Comparison of ENCODE assay signal across 2 cellular contexts in genomic region chr15:63593705-63594671, GRCh38.
TF ChIP-seq lines count a peak whose summit lies in the region.

No MANE protein-coding gene starts in this region.

TF ChIP-seq in HEK293, 187 proteins besides CTCF, POLR2A, EP300 and RAD21:
- TF ChIP-seq PATZ1 (tag by site-specific recombination; IDR thresholded peaks at IDR 0.05) (no peak), ZNF600 (tag by site-specific recombination; IDR thresholded peaks at IDR 0.05) (0 out of 2 replicates have a peak, but pooled peaks have one; percentile 34), ATF2 (tag by site-specific recombination; IDR thresholded peaks at IDR 0.05; ENCODE audit: low read depth) (peak; percentile 75; the same call in 1 of the 2 replicates)

TF ChIP-seq in HepG2, 621 proteins besides CTCF, POLR2A, EP300 and RAD21:
- peak; percentile 62 for TF ChIP-seq RBM22 (optimal IDR thresholded peaks at IDR 0.05; ENCODE audit: low read length)
- TF ChIP-seq ATF7 (IDR thresholded peaks at IDR 0.05), result peak; percentile 92
- TF ChIP-seq ATF7 (CRISPR knock-in tag; IDR thresholded peaks at IDR 0.05), result no peak
- no peak for TF ChIP-seq ZHX2 (IDR thresholded peaks at IDR 0.05; ENCODE audit: low read depth)
- TF ChIP-seq ZHX2 (CRISPR knock-in tag; IDR thresholded peaks at IDR 0.05; ENCODE audit: borderline replicate concordance), result no peak
- no peak for TF ChIP-seq HNRNPH1 (optimal IDR thresholded peaks at IDR 0.05; ENCODE audit: low read depth, low read length)
- TF ChIP-seq KDM5A (IDR thresholded peaks at IDR 0.05; ENCODE audit: borderline replicate concordance, low read length), result no peak
- peak; percentile 82 for TF ChIP-seq CREB1 (IDR thresholded peaks at IDR 0.05)
- TF ChIP-seq CREB1 (CRISPR knock-in tag; IDR thresholded peaks at IDR 0.05), result no peak
- no peak for TF ChIP-seq HBP1 (CRISPR knock-in tag; IDR thresholded peaks at IDR 0.05; ENCODE audit: low read depth)
- no peak for TF ChIP-seq ZNF781 (CRISPR knock-in tag; IDR thresholded peaks at IDR 0.05; ENCODE audit: borderline replicate concordance, not compliant biosample characterization)
